22 cellular contexts compared by ENCODE assay signal in genomic region chr5:4044881-4045280, GRCh38.
"Had no signal": no experiment of that assay in that cellular context is flagged by ENCODE, and none has a peak within 500 bp of the region (broad histone marks: within the 10 kb centered on the region; RNA-seq: fewer than 3 reads in every experiment).

No MANE protein-coding gene starts in this region.

- H3K4me1 ChIP-seq: esophagus squamous epithelium, gastrocnemius medialis, lower lobe of right lung had no signal

- H3K4me3 ChIP-seq: coronary artery, dorsolateral prefrontal cortex, esophagus squamous epithelium, gastrocnemius medialis, heart right ventricle, lower lobe of right lung, mucosa of descending colon had no signal

- DNase-seq: dermis blood vessel endothelial cell; dorsolateral prefrontal cortex; effector CD4-positive, alpha-beta T cell; effector memory CD4-positive, alpha-beta T cell; esophagus squamous epithelium; foreskin fibroblast; foreskin melanocyte; gastrocnemius medialis; glutamatergic neuron; head of caudate nucleus; heart right ventricle; hippocampal formation; kidney glomerular epithelial cell; left colon; left ventricle myocardium superior; lower lobe of right lung; mesenchymal stem cell; mucosa of descending colon; naive B cell; naive thymus-derived CD8-positive, alpha-beta T cell had no signal

- H3K27me3 ChIP-seq: esophagus squamous epithelium, gastrocnemius medialis, heart right ventricle had no signal

- H3K36me3 ChIP-seq: esophagus squamous epithelium, gastrocnemius medialis, heart right ventricle, lower lobe of right lung had no signal

- H3K9me3 ChIP-seq: esophagus squamous epithelium, gastrocnemius medialis, lower lobe of right lung had no signal

- H3K27ac ChIP-seq: coronary artery, dorsolateral prefrontal cortex, esophagus squamous epithelium, gastrocnemius medialis, heart right ventricle, lower lobe of right lung had no signal

- ATAC-seq: gastrocnemius medialis; heart right ventricle; left colon; left lobe of liver; left ventricle myocardium superior; lower lobe of right lung; mucosa of descending colon; naive thymus-derived CD8-positive, alpha-beta T cell had no signal
